In genomic region chr2:238136820-238137537, GRCh38 we compare ENCODE assay signal across 13 cellular contexts. TPM values are rescaled to one million over a fixed set of nuclear protein-coding genes. Genes with fewer than 3 reads are reported as not detected.
A peak's percentile ranks its signal among the peaks of the same experiment; 100 is the strongest.
DNase-seq lines count a peak whose midpoint lies in the region; TF ChIP-seq lines count a peak whose summit lies in the region.
"Had no signal": no experiment of that assay in that cellular context is flagged by ENCODE, and none has a peak within 500 bp of the region (broad histone marks: within the 10 kb centered on the region; RNA-seq: fewer than 3 reads in every experiment).

No MANE protein-coding gene starts in this region.

- H3K36me3 ChIP-seq in PC-9 (ENCODE audit: low read depth), result no peaks in the 10 kb centered on the region

- H3K4me3 ChIP-seq in PC-9 (no peak overlapping the region), foreskin fibroblast (ENCODE audit: low read depth in 1 of 2, low read length in 2 of 2) (no peak overlapping the region)
- H3K4me3 ChIP-seq: dorsolateral prefrontal cortex had no signal

- no peaks in the 10 kb centered on the region for H3K9me2 ChIP-seq in PC-9 (ENCODE audit: insufficient read depth)

- BruUV-seq in PC-9 (replicated peaks; lab: Mats Ljungman, UMichigan), result no TSS peak

- H2AFZ ChIP-seq in PC-9, result no peak overlapping the region

- H3K27ac ChIP-seq in PC-9, result no peak overlapping the region
- H3K27ac ChIP-seq: dorsolateral prefrontal cortex had no signal

- no peaks in the 10 kb centered on the region for H3K79me2 ChIP-seq in PC-9 (ENCODE audit: low read depth)

- H3F3A ChIP-seq in PC-9 (ENCODE audit: insufficient read depth, low read depth), result peaks cover 26% of the 10 kb centered on the region; the same call in 1 of the 2 replicates

- H3K4me1 ChIP-seq in PC-9 (replicated peaks; ENCODE audit: insufficient read depth), result peaks cover 43% of the 10 kb centered on the region

- POLR2A ChIA-PET in PC-9 (lab: Charles Lee; ENCODE audit: unreplicated experiment), result no interaction called here

- DNase-seq in ELR (ENCODE audit: low read depth), result peak; percentile 59
- DNase-seq in PC-9, result peak; percentile 55 to 73
- peak; percentile 86 to 87 for DNase-seq in foreskin fibroblast
- peak; percentile 71 for DNase-seq in renal cortical epithelial cell (ENCODE audit: low read depth)
- no peak for DNase-seq in NCI-H82 (lab: John Stamatoyannopoulos, UW)
- DNase-seq in NCI-H748 (lab: John Stamatoyannopoulos, UW; ENCODE audit: unreplicated experiment), result no peak
- no peak for DNase-seq in NAMALWA (ENCODE audit: low spot score)
- no peak for DNase-seq in activated gamma-delta T cell (lab: John Stamatoyannopoulos, UW)
- DNase-seq: DND-41, dorsolateral prefrontal cortex, islet precursor cell, NCI-H446, T-helper 9 cell had no signal

- H3K9me3 ChIP-seq in PC-9 (ENCODE audit: insufficient read depth, low read depth), result no peaks in the 10 kb centered on the region

- no peaks in the 10 kb centered on the region for H3K27me3 ChIP-seq in PC-9 (ENCODE audit: insufficient read depth, low read depth)
- H3K27me3 ChIP-seq: dorsolateral prefrontal cortex had no signal

- CTCF ChIA-PET in PC-9 (lab: Charles Lee), result interaction anchor here (0.5 to 1.0 kb wide), 3 partner anchors 10 to 108 kb away, joined by 3 to 13 read pairs (median 4); no protein-coding TSS in a partner anchor

- intact Hi-C loops in PC-9 (cut with micrococcal nuclease; ENCODE audit: unreplicated experiment), result no loop called here

- H4K20me1 ChIP-seq in PC-9 (ENCODE audit: insufficient read depth), result no peaks in the 10 kb centered on the region

- TF ChIP-seq CTCF in PC-9 (conservative IDR thresholded peaks at IDR 0.05) (no peak), foreskin fibroblast (IDR thresholded peaks at IDR 0.05; ENCODE audit: low read depth, low read length) (no peak)

- peak overlapping the region; percentile 48 for H3K4me2 ChIP-seq in PC-9

RNA-seq across cellular contexts. Expression of gene KLHL30, which starts 1.5 kb away (rescaled TPM):
- total RNA-seq in PC-9 (2021), result 0.80 and 1.2 TPM in 2 replicates
- 0.40 and 0.87 TPM in 2 replicates for total RNA-seq in renal cortical epithelial cell

RNA-seq across cellular contexts. Expression of gene ERFE, which starts 21.8 kb away (rescaled TPM):
- total RNA-seq in PC-9 (2021) (9.7 and 18.3 TPM in 2 replicates), renal cortical epithelial cell (10.4 and 13.9 TPM in 2 replicates)

RNA-seq across cellular contexts. Expression of gene ESPNL, which starts 36.8 kb away (rescaled TPM):
- 1.1 and 2.2 TPM in 2 replicates for total RNA-seq in PC-9 (2021)
- total RNA-seq in renal cortical epithelial cell, result 0.85 and 4.5 TPM in 2 replicates

Comparison
In these comparisons a context has a peak if more than half of its experiments do, and no peak if none do; other contexts are left out.
1. DNase-seq: peak in ELR (single experiment), PC-9 (2 of 2), foreskin fibroblast (2 of 2) and renal cortical epithelial cell (single experiment); none in NCI-H82 (single experiment), NCI-H748 (single experiment), NAMALWA (single experiment) and activated gamma-delta T cell (single experiment).